In genomic region chr16:31002810-31003209, GRCh38 we compare ENCODE assay signal across 14 cellular contexts.
"Had no signal": no experiment of that assay in that cellular context is flagged by ENCODE, and none has a peak within 500 bp of the region (broad histone marks: within the 10 kb centered on the region; RNA-seq: fewer than 3 reads in every experiment).

No MANE protein-coding gene starts in this region.

- H3K4me1 ChIP-seq: lower lobe of right lung had no signal

- H3K9me3 Mint-ChIP-seq: activated naive CD4-positive, alpha-beta T cell treated with anti-CD3 and anti-CD28 coated beads, Interleukin-2, amount 50 U/mL, for 24 hours; activated T-cell treated with anti-CD3 and anti-CD28 coated beads, Interleukin-2, amount 50 U/mL, for 24 hours; naive thymus-derived CD4-positive, alpha-beta T cell had no signal

- DNase-seq: activated CD4-positive, alpha-beta T cell treated with anti-CD3 and anti-CD28 coated beads, Interleukin-2, amount 50 U/mL, for 48 hours; activated CD4-positive, CD25-positive, alpha-beta regulatory T cell treated with anti-CD3 and anti-CD28 coated beads, Interleukin-2, amount 50 U/mL, for 72 hours; activated CD8-positive, alpha-beta memory T cell treated with anti-CD3 and anti-CD28 coated beads, Interleukin-2, amount 10 ng/mL, durations not matched to agents 7 days and 5 days; activated effector memory CD4-positive, alpha-beta T cell treated with Interleukin-2 at 50 U/mL for 16 hours; activated T-cell treated with anti-CD3 and anti-CD28 coated beads, Interleukin-2, amount 50 U/mL, for 24 hours; dermis blood vessel endothelial cell; erythroblast; lower lobe of right lung; naive thymus-derived CD4-positive, alpha-beta T cell; psoas muscle; stimulated activated CD4-positive, alpha-beta T cell treated with anti-CD3 and anti-CD28 coated beads, Interleukin-4, amount 100 ng/mL, for 4 hours; stomach had no signal

- H3K36me3 ChIP-seq: lower lobe of right lung, stomach, tibial nerve had no signal

- H3K27ac ChIP-seq: lower lobe of right lung, psoas muscle, stomach, tibial nerve had no signal

- ATAC-seq: activated CD8-positive, alpha-beta memory T cell treated with anti-CD3 and anti-CD28 coated beads, Interleukin-2, amount 10 ng/mL, durations not matched to agents 7 days and 5 days; lower lobe of right lung; naive thymus-derived CD4-positive, alpha-beta T cell; psoas muscle had no signal

- H3K27ac Mint-ChIP-seq: activated CD8-positive, alpha-beta memory T cell treated with anti-CD3 and anti-CD28 coated beads, Interleukin-2, amount 10 ng/mL, durations not matched to agents 7 days and 5 days; activated naive CD4-positive, alpha-beta T cell treated with anti-CD3 and anti-CD28 coated beads, Interleukin-2, amount 50 U/mL, for 24 hours; activated T-cell treated with anti-CD3 and anti-CD28 coated beads, Interleukin-2, amount 50 U/mL, for 24 hours; naive thymus-derived CD4-positive, alpha-beta T cell had no signal

- H3K9me3 ChIP-seq: lower lobe of right lung, psoas muscle, stomach, tibial nerve had no signal

- H3K4me3 Mint-ChIP-seq: activated CD8-positive, alpha-beta memory T cell treated with anti-CD3 and anti-CD28 coated beads, Interleukin-2, amount 10 ng/mL, durations not matched to agents 7 days and 5 days; activated naive CD4-positive, alpha-beta T cell treated with anti-CD3 and anti-CD28 coated beads, Interleukin-2, amount 50 U/mL, for 24 hours; activated T-cell treated with anti-CD3 and anti-CD28 coated beads, Interleukin-2, amount 50 U/mL, for 24 hours; naive thymus-derived CD4-positive, alpha-beta T cell had no signal

- H3K27me3 Mint-ChIP-seq: activated naive CD4-positive, alpha-beta T cell treated with anti-CD3 and anti-CD28 coated beads, Interleukin-2, amount 50 U/mL, for 24 hours; activated T-cell treated with anti-CD3 and anti-CD28 coated beads, Interleukin-2, amount 50 U/mL, for 24 hours had no signal

- H3K4me1 Mint-ChIP-seq: activated CD8-positive, alpha-beta memory T cell treated with anti-CD3 and anti-CD28 coated beads, Interleukin-2, amount 10 ng/mL, durations not matched to agents 7 days and 5 days; activated naive CD4-positive, alpha-beta T cell treated with anti-CD3 and anti-CD28 coated beads, Interleukin-2, amount 50 U/mL, for 24 hours had no signal

- H3K4me3 ChIP-seq: lower lobe of right lung, psoas muscle, stomach, tibial nerve had no signal

- H3K36me3 Mint-ChIP-seq: activated CD8-positive, alpha-beta memory T cell treated with anti-CD3 and anti-CD28 coated beads, Interleukin-2, amount 10 ng/mL, durations not matched to agents 7 days and 5 days; activated naive CD4-positive, alpha-beta T cell treated with anti-CD3 and anti-CD28 coated beads, Interleukin-2, amount 50 U/mL, for 24 hours; naive thymus-derived CD4-positive, alpha-beta T cell had no signal
